Comparison of ENCODE assay signal across 1 cellular context in genomic region chr11:35664977-35665441, GRCh38.
TF ChIP-seq lines count a peak whose summit lies in the region.

No MANE protein-coding gene starts in this region.

TF ChIP-seq in GM23338, 12 proteins besides CTCF, POLR2A, EP300 and RAD21 (continued from another document):
- TF ChIP-seq ZNF462 (CRISPR knock-in tag; IDR thresholded peaks at IDR 0.05): no peak
- no peak for TF ChIP-seq STAT1 (IDR thresholded peaks at IDR 0.05; ENCODE audit: unreplicated experiment)
- no peak for TF ChIP-seq REST (IDR thresholded peaks at IDR 0.05; ENCODE audit: unreplicated experiment)
- TF ChIP-seq ZNF331 (CRISPR knock-in tag; IDR thresholded peaks at IDR 0.05; ENCODE audit: low read depth): no peak
- TF ChIP-seq JUNB (IDR thresholded peaks at IDR 0.05; ENCODE audit: unreplicated experiment): no peak
- TF ChIP-seq ETS1 (IDR thresholded peaks at IDR 0.05): no peak
- no peak for TF ChIP-seq NANOG (IDR thresholded peaks at IDR 0.05; ENCODE audit: borderline replicate concordance)
- no peak for TF ChIP-seq EZH2phosphoT487 (IDR thresholded peaks at IDR 0.05; ENCODE audit: unreplicated experiment)
- TF ChIP-seq ZNF114 (CRISPR knock-in tag; IDR thresholded peaks at IDR 0.05): no peak
- no peak for TF ChIP-seq CREB1 (CRISPR knock-in tag; IDR thresholded peaks at IDR 0.05; ENCODE audit: low read depth)
- TF ChIP-seq POLR2AphosphoS5 (IDR thresholded peaks at IDR 0.05; ENCODE audit: low read depth): no peak
TF ChIP-seq in GM23338: peak in this region for 0.
